ENCODE assay signal across 1 cellular context in the genomic region with DNA sequence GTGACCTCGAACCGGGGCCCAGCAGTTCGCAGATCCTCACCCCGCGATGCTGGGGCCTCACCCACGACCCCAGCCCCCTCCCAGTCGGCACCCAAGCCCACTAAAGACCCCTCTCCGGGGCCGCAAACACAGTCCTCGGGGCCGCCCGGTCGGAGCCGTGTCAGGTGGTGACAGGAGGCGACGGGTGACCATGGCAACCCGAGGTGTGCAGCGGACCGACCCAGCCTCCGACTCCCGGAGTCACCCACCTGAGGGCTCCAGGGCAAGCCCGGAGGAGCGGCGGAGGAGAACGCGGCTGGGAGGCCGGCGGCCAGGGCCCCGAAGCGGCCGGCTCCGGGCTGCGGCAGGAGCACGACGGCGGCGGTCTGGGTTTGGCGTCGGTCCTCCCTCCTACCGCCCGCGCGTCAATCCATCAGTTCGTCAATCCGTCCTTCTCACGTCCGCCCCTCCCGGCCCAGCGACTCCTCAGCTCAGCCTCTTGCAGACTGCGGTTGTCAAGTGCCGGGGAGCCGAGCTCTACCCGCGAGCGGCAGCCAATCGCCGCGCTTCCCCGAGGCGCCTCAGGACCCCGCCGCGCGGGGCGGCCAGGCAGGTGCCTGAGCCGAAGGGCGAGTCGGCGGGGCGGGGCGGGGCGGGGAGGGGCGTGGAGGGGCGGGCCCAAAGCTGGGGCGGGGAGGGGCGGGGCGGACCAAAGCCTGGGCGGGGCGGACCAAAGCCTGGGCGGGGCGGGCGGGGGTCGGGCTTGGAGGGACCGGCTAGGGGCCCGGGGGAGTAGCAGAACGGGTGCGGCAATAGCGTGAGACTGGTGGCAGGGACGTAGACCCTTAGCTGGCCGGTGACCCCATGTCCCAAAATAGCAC.
A peak's percentile ranks its signal among the peaks of the same experiment; 100 is the strongest.
TF ChIP-seq lines count a peak whose summit lies in the region.

A gene (minus strand): TSS at position 489 of the 860 bp plus-strand sequence. CDS start 18,590 bp downstream, outside the sequence.

TF ChIP-seq in GM23338, 12 proteins besides CTCF, POLR2A, EP300 and RAD21:
- TF ChIP-seq, protein P1, sequence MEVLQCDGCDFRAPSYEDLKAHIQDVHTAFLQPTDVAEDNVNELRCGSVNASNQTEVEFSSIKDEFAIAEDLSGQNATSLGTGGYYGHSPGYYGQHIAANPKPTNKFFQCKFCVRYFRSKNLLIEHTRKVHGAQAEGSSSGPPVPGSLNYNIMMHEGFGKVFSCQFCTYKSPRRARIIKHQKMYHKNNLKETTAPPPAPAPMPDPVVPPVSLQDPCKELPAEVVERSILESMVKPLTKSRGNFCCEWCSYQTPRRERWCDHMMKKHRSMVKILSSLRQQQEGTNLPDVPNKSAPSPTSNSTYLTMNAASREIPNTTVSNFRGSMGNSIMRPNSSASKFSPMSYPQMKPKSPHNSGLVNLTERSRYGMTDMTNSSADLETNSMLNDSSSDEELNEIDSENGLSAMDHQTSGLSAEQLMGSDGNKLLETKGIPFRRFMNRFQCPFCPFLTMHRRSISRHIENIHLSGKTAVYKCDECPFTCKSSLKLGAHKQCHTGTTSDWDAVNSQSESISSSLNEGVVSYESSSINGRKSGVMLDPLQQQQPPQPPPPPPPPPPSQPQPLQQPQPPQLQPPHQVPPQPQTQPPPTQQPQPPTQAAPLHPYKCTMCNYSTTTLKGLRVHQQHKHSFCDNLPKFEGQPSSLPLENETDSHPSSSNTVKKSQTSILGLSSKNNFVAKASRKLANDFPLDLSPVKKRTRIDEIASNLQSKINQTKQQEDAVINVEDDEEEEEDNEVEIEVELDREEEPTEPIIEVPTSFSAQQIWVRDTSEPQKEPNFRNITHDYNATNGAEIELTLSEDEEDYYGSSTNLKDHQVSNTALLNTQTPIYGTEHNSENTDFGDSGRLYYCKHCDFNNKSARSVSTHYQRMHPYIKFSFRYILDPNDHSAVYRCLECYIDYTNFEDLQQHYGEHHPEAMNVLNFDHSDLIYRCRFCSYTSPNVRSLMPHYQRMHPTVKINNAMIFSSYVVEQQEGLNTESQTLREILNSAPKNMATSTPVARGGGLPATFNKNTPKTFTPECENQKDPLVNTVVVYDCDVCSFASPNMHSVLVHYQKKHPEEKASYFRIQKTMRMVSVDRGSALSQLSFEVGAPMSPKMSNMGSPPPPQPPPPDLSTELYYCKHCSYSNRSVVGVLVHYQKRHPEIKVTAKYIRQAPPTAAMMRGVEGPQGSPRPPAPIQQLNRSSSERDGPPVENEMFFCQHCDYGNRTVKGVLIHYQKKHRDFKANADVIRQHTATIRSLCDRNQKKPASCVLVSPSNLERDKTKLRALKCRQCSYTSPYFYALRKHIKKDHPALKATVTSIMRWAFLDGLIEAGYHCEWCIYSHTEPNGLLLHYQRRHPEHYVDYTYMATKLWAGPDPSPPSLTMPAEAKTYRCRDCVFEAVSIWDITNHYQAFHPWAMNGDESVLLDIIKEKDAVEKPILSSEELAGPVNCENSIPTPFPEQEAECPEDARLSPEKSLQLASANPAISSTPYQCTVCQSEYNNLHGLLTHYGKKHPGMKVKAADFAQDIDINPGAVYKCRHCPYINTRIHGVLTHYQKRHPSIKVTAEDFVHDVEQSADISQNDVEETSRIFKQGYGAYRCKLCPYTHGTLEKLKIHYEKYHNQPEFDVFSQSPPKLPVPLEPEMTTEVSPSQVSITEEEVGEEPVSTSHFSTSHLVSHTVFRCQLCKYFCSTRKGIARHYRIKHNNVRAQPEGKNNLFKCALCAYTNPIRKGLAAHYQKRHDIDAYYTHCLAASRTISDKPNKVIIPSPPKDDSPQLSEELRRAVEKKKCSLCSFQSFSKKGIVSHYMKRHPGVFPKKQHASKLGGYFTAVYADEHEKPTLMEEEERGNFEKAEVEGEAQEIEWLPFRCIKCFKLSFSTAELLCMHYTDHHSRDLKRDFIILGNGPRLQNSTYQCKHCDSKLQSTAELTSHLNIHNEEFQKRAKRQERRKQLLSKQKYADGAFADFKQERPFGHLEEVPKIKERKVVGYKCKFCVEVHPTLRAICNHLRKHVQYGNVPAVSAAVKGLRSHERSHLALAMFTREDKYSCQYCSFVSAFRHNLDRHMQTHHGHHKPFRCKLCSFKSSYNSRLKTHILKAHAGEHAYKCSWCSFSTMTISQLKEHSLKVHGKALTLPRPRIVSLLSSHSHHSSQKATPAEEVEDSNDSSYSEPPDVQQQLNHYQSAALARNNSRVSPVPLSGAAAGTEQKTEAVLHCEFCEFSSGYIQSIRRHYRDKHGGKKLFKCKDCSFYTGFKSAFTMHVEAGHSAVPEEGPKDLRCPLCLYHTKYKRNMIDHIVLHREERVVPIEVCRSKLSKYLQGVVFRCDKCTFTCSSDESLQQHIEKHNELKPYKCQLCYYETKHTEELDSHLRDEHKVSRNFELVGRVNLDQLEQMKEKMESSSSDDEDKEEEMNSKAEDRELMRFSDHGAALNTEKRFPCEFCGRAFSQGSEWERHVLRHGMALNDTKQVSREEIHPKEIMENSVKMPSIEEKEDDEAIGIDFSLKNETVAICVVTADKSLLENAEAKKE (CRISPR knock-in tag; IDR thresholded peaks at IDR 0.05) = no peak
- TF ChIP-seq POLR2AphosphoS5 (IDR thresholded peaks at IDR 0.05; ENCODE audit: low read depth) = peak; percentile 94
